ENCODE assay signal across 27 cellular contexts in the genomic region with DNA sequence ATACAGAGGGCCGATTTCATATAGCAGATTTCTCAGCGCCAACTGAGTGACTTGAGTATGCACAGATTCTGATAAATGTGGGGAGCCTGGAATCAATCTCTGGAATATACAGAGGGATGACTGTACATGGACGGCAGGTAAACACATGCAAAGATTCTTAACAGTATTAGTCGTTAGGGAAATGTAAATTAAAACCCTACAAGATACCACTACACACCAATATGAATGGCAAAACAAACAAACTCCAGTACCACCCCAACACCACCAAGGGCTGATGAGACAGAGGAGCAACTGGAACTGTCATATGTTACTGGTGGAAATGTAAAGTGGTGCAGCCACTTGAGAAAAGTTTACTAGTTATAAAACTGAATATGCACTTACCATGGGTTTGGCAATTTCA. TPM values are rescaled to one million over a fixed set of nuclear protein-coding genes. Genes with fewer than 3 reads are reported as not detected.
DNase-seq lines count a peak whose midpoint lies in the region; ATAC-seq, FAIRE-seq and TF ChIP-seq lines count a peak whose summit lies in the region.
"Had no signal": no experiment of that assay in that cellular context is flagged by ENCODE, and none has a peak within 500 bp of the region (broad histone marks: within the 10 kb centered on the region; RNA-seq: fewer than 3 reads in every experiment).

No MANE protein-coding gene starts in this region.

- H3K36me3 Mint-ChIP-seq in activated CD8-positive, alpha-beta T cell treated with anti-CD3 and anti-CD28 coated beads for 36 hours (ENCODE audit: low read depth) = no peaks in the 10 kb centered on the region
- H3K36me3 Mint-ChIP-seq: CD14-positive monocyte; CD4-positive, alpha-beta memory T cell; CD4-positive, CD25-positive, alpha-beta regulatory T cell; CD8-positive, alpha-beta memory T cell had no signal

- H3K4me3 Mint-ChIP-seq in activated CD8-positive, alpha-beta T cell treated with anti-CD3 and anti-CD28 coated beads for 36 hours = no peak overlapping the region
- H3K4me3 Mint-ChIP-seq: CD14-positive monocyte; CD4-positive, alpha-beta memory T cell; CD4-positive, CD25-positive, alpha-beta regulatory T cell; CD8-positive, alpha-beta memory T cell had no signal

- no peaks in the 10 kb centered on the region for H3K4me1 ChIP-seq in RWPE2 (ENCODE audit: insufficient read depth, poor library complexity, severe bottlenecking)
- H3K4me1 ChIP-seq in foreskin keratinocyte = no peaks in the 10 kb centered on the region
- H3K4me1 ChIP-seq in stomach smooth muscle (ENCODE audit: control insufficient read depth, insufficient read depth, low read length) = no peaks in the 10 kb centered on the region
- no peaks in the 10 kb centered on the region for H3K4me1 ChIP-seq in effector memory CD4-positive, alpha-beta T cell (ENCODE audit: control insufficient read depth, insufficient read depth, low read length, poor library complexity, severe bottlenecking)
- H3K4me1 ChIP-seq: BLaER1 had no signal

- TF ChIP-seq CTCF in RWPE2 (IDR thresholded peaks at IDR 0.05; ENCODE audit: poor library complexity, severe bottlenecking) (no peak), bronchial epithelial cell (IDR thresholded peaks at IDR 0.05; ENCODE audit: insufficient read depth, low read length, severe bottlenecking) (no peak), foreskin keratinocyte (conservative IDR thresholded peaks at IDR 0.05) (no peak)
- TF ChIP-seq CTCF in activated CD8-positive, alpha-beta T cell treated with anti-CD3 and anti-CD28 coated beads for 36 hours (IDR thresholded peaks at IDR 0.05) = no peak

- no peaks in the 10 kb centered on the region for H3K4me1 Mint-ChIP-seq in activated CD8-positive, alpha-beta T cell treated with anti-CD3 and anti-CD28 coated beads for 36 hours (ENCODE audit: low read depth)
- H3K4me1 Mint-ChIP-seq: CD14-positive monocyte; CD4-positive, alpha-beta memory T cell; CD4-positive, CD25-positive, alpha-beta regulatory T cell; CD8-positive, alpha-beta memory T cell had no signal

- H3K9me3 Mint-ChIP-seq in activated CD8-positive, alpha-beta T cell treated with anti-CD3 and anti-CD28 coated beads for 36 hours = no peaks in the 10 kb centered on the region
- H3K9me3 Mint-ChIP-seq: CD14-positive monocyte; CD4-positive, alpha-beta memory T cell; CD8-positive, alpha-beta memory T cell had no signal

- H3K4me3 ChIP-seq in RWPE2 (ENCODE audit: severe bottlenecking) (no peak overlapping the region), bronchial epithelial cell (ENCODE audit: low read depth, low read length) (no peak overlapping the region), stomach smooth muscle (ENCODE audit: low read length in 2 of 2) (peak overlapping the region; percentile 29 to 39)
- H3K4me3 ChIP-seq in effector memory CD4-positive, alpha-beta T cell (ENCODE audit: insufficient read depth, low read depth, low read length, poor library complexity, severe bottlenecking) = no peak overlapping the region
- H3K4me3 ChIP-seq: BLaER1 had no signal

- H3K27me3 ChIP-seq in RWPE2 (ENCODE audit: insufficient read depth, poor library complexity, severe bottlenecking) = no peaks in the 10 kb centered on the region
- no peaks in the 10 kb centered on the region for H3K27me3 ChIP-seq in bronchial epithelial cell (ENCODE audit: control insufficient read depth, insufficient read depth, low read length)
- no peaks in the 10 kb centered on the region for H3K27me3 ChIP-seq in foreskin keratinocyte
- H3K27me3 ChIP-seq in stomach smooth muscle (ENCODE audit: control insufficient read depth in 1 of 2, insufficient read depth in 2 of 2, low read length in 2 of 2) = no peaks in the 10 kb centered on the region
- H3K27me3 ChIP-seq in effector memory CD4-positive, alpha-beta T cell (replicated peaks; ENCODE audit: control insufficient read depth, insufficient read depth, low read length, poor library complexity, severe bottlenecking) = no peaks in the 10 kb centered on the region
- H3K27me3 ChIP-seq: BE2C, BLaER1 had no signal

- CTCF ChIA-PET in activated CD8-positive, alpha-beta T cell treated with anti-CD3 and anti-CD28 coated beads for 36 hours (lab: Charles Lee) = no interaction called here

- H3K9ac ChIP-seq in stomach smooth muscle (ENCODE audit: low read length in 2 of 2) = no peak overlapping the region
- H3K9ac ChIP-seq: BLaER1 had no signal

- FAIRE-seq in bronchial epithelial cell (lab: Jason Lieb, UNC) = no peak
- FAIRE-seq: A204.1, G401.6, GM12891 had no signal

- intact Hi-C loops in activated CD8-positive, alpha-beta T cell treated with anti-CD3 and anti-CD28 coated beads for 36 hours (cut with micrococcal nuclease) = no loop called here

- H3K27me3 Mint-ChIP-seq in activated CD8-positive, alpha-beta T cell treated with anti-CD3 and anti-CD28 coated beads for 36 hours = peaks cover 18% of the 10 kb centered on the region

- H3K36me3 ChIP-seq in RWPE2 (ENCODE audit: low read depth) = no peaks in the 10 kb centered on the region
- no peaks in the 10 kb centered on the region for H3K36me3 ChIP-seq in bronchial epithelial cell (ENCODE audit: control insufficient read depth, insufficient read depth, low read length)
- no peaks in the 10 kb centered on the region for H3K36me3 ChIP-seq in stomach smooth muscle (ENCODE audit: control insufficient read depth in 2 of 2, insufficient read depth in 2 of 2, low read length in 2 of 2)
- H3K36me3 ChIP-seq in effector memory CD4-positive, alpha-beta T cell (ENCODE audit: control insufficient read depth, insufficient read depth, low read length) = no peaks in the 10 kb centered on the region
- H3K36me3 ChIP-seq: BE2C, BLaER1 had no signal

- H3K27ac ChIP-seq in RWPE2 (ENCODE audit: poor library complexity, severe bottlenecking) (no peak overlapping the region), foreskin keratinocyte (no peak overlapping the region), stomach smooth muscle (ENCODE audit: low read length) (no peak overlapping the region)
- H3K27ac ChIP-seq in effector memory CD4-positive, alpha-beta T cell (ENCODE audit: insufficient read depth, low read length, poor library complexity, severe bottlenecking) = no peak overlapping the region
- H3K27ac ChIP-seq: BLaER1 had no signal

- ATAC-seq in RWPE2 (ENCODE audit: low read depth) = peak; percentile 48; the same call in 1 of the 3 replicates
- peak; percentile 46 for ATAC-seq in foreskin keratinocyte
- no peak for ATAC-seq in activated CD8-positive, alpha-beta T cell treated with anti-CD3 and anti-CD28 coated beads for 36 hours

- H3K9me3 ChIP-seq in RWPE2 (ENCODE audit: severe bottlenecking) (no peaks in the 10 kb centered on the region), stomach smooth muscle (ENCODE audit: control insufficient read depth in 2 of 2, low read length in 2 of 2) (no peaks in the 10 kb centered on the region)
- H3K9me3 ChIP-seq in effector memory CD4-positive, alpha-beta T cell (ENCODE audit: control insufficient read depth, low read length) = no peaks in the 10 kb centered on the region
- H3K9me3 ChIP-seq: BE2C, BLaER1 had no signal

- DNase-seq in RWPE2 (ENCODE audit: low spot score) (no peak), bronchial epithelial cell (ENCODE audit: low read depth) (peak; percentile 93), foreskin keratinocyte (peak in 1 of 2 donors; percentile 29), NCI-H2029 (lab: John Stamatoyannopoulos, UW) (no peak), EL (no peak)
- DNase-seq in effector memory CD4-positive, alpha-beta T cell = no peak
- no peak for DNase-seq in activated CD8-positive, alpha-beta T cell treated with anti-CD3 and anti-CD28 coated beads for 36 hours
- DNase-seq: 8988T; ACHN; C1 segment of cervical spinal cord; CD4-positive, alpha-beta memory T cell; CD4-positive, CD25-positive, alpha-beta regulatory T cell; CD8-positive, alpha-beta memory T cell; COR-L47; DMS 273 treated with DMSO at 0.1 percent for 48 hours; DMS153; DMS53; DMS79; DND-41; GF-D8 had no signal

- no peak overlapping the region for H3K27ac Mint-ChIP-seq in activated CD8-positive, alpha-beta T cell treated with anti-CD3 and anti-CD28 coated beads for 36 hours
- H3K27ac Mint-ChIP-seq: CD14-positive monocyte; CD4-positive, alpha-beta memory T cell; CD4-positive, CD25-positive, alpha-beta regulatory T cell; CD8-positive, alpha-beta memory T cell had no signal

- POLR2A ChIA-PET in activated CD8-positive, alpha-beta T cell treated with anti-CD3 and anti-CD28 coated beads for 36 hours (lab: Charles Lee) = no interaction called here

RNA-seq across cellular contexts. Expression of a gene that starts 8.3 kb away (rescaled TPM):
- 23.7 and 41.5 TPM in 2 replicates for total RNA-seq in bronchial epithelial cell
- 27.6 and 27.9 TPM in 2 replicates for total RNA-seq in foreskin keratinocyte
- polyA plus RNA-seq in foreskin keratinocyte = 4.1 and 4.3 TPM in 2 replicates
- total RNA-seq in activated CD8-positive, alpha-beta T cell treated with anti-CD3 and anti-CD28 coated beads for 36 hours = 1 to 10 TPM; 9.0 to 9.8 TPM

Comparison
In these comparisons a context has a peak if more than half of its experiments do, and no peak if none do; other contexts are left out.
1. H3K4me3 ChIP-seq: peak in stomach smooth muscle (2 of 2); none in RWPE2 (single experiment), bronchial epithelial cell (single experiment) and effector memory CD4-positive, alpha-beta T cell (single experiment).